ENCODE assay signal across 14 cellular contexts in the genomic region with DNA sequence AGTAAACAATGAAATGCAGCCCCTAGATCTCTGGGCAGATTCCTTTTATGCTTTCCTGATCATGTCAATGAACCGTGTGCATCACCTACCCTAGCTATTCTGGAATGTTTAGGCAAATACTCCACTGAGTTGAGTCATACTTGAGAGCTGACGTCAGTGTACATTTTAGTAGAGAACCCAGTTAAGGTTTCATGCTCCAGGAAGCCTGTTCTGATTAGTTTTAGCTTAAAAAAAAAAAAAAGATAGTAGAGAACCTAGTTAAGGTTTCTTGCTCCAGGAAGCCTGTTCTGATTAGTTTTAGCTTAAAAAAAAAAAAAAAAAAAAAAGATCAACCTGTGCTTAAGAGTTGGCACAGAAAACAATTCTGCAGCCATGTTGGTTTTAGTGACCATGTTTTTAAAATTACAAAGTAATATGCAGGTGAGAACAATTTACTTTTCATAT. TPM values are rescaled to one million over a fixed set of nuclear protein-coding genes. Genes with fewer than 3 reads are reported as not detected.
DNase-seq lines count a peak whose midpoint lies in the region; ATAC-seq, FAIRE-seq and TF ChIP-seq lines count a peak whose summit lies in the region.
"Had no signal": no experiment of that assay in that cellular context is flagged by ENCODE, and none has a peak within 500 bp of the region (broad histone marks: within the 10 kb centered on the region; RNA-seq: fewer than 3 reads in every experiment).

No MANE protein-coding gene starts in this region.

- H3K4me1 ChIP-seq in HCT116 (ENCODE audit: control insufficient read depth in 1 of 2, insufficient read depth in 2 of 2, low read length in 2 of 2) (peaks cover 3 to 17% of the 10 kb centered on the region in 2 experiments; a peak in 3 of 4 replicates), adipocyte (ENCODE audit: control insufficient read depth, insufficient read depth, low read length) (peaks cover 18% of the 10 kb centered on the region), tibial nerve (peaks cover 0 to 10% (median 3%) of the 10 kb centered on the region in 4 donors)

- H3K4me3 ChIP-seq in HCT116 (replicated peaks in 1 of 2; ENCODE audit: low read depth in 1 of 2, low read length in 2 of 2) (no peak overlapping the region), adipocyte (ENCODE audit: low read length) (no peak overlapping the region), tibial nerve (no peak overlapping the region)
- H3K4me3 ChIP-seq: esophagus muscularis mucosa had no signal

- no peaks in the 10 kb centered on the region for H3K9me2 ChIP-seq in HCT116 (ENCODE audit: insufficient read depth)

- peaks cover 8% of the 10 kb centered on the region for H3K79me2 ChIP-seq in HCT116 (ENCODE audit: insufficient read depth, low read length)

- H3K27ac ChIP-seq in HCT116 (ENCODE audit: low read depth, low read length) (no peak overlapping the region), tibial nerve (no peak overlapping the region)
- H3K27ac ChIP-seq: esophagus muscularis mucosa had no signal

- intact Hi-C loops in HCT116 (cut with micrococcal nuclease): no loop called here

- H2AFZ ChIP-seq in HCT116 (ENCODE audit: low read depth, low read length, poor library complexity, severe bottlenecking): peak overlapping the region; percentile 80

- no TSS peak for BruUV-seq in HCT116 (replicated peaks; lab: Mats Ljungman, UMichigan)

- WGBS in tibial nerve, 2 donors: 57 to 60% methylated on average over 2 of the region's 2 CpGs

- no peak for TF ChIP-seq EP300 in tibial nerve (IDR thresholded peaks at IDR 0.05)

- ATAC-seq in HCT116 (no peak), GM21723 (IDR thresholded peaks at IDR 0.05; ENCODE audit: unreplicated experiment) (no peak)

- TF ChIP-seq CTCF in HCT116 (IDR thresholded peaks at IDR 0.05 in 2 of 3, conservative IDR thresholded peaks at IDR 0.05 in 1 of 3; ENCODE audit: borderline replicate concordance in 1 of 3, insufficient read depth in 1 of 3, low read depth in 2 of 3, low read length in 2 of 3): no peak
- TF ChIP-seq CTCF in tibial nerve (IDR thresholded peaks at IDR 0.05): no peak

- no peaks in the 10 kb centered on the region for H3K36me3 ChIP-seq in HCT116 (ENCODE audit: control insufficient read depth in 1 of 2, insufficient read depth in 2 of 2, low read length in 2 of 2)
- H3K36me3 ChIP-seq in adipocyte (ENCODE audit: control insufficient read depth, insufficient read depth, low read length, severe bottlenecking): no peaks in the 10 kb centered on the region
- no peaks in the 10 kb centered on the region for H3K36me3 ChIP-seq in tibial nerve
- H3K36me3 ChIP-seq: esophagus muscularis mucosa had no signal

- RAD21 ChIA-PET in HCT116 (lab: Charles Lee; ENCODE audit: low non-redundant PET in 1 of 2, low total read pairs in 2 of 2, uncharacterized antibody in 2 of 2, unreplicated experiment in 2 of 2): no interaction called here

- POLR2A ChIA-PET in HCT116 (lab: Charles Lee): interaction anchor here (1.4 kb wide), 1 partner anchor 12 kb away, joined by 4 read pairs; no protein-coding TSS in a partner anchor

- FAIRE-seq in islet of Langerhans (lab: Jason Lieb, UNC): peak; percentile 70

- TF ChIP-seq POLR2A in HCT116 (IDR thresholded peaks at IDR 0.05; ENCODE audit: borderline replicate concordance, extremely low read depth, insufficient read depth, insufficient read length): no peak
- TF ChIP-seq POLR2A in tibial nerve (IDR thresholded peaks at IDR 0.05): no peak

- H3K9me3 ChIP-seq in HCT116 (ENCODE audit: control insufficient read depth in 1 of 2, insufficient read depth in 1 of 2, low read depth in 1 of 2, low read length in 2 of 2) (no peaks in the 10 kb centered on the region), adipocyte (ENCODE audit: control insufficient read depth, low read length) (no peaks in the 10 kb centered on the region), tibial nerve (no peaks in the 10 kb centered on the region)
- H3K9me3 ChIP-seq: esophagus muscularis mucosa had no signal

- H3K9ac ChIP-seq in HCT116 (ENCODE audit: low read length) (no peak overlapping the region), adipocyte (ENCODE audit: low read length) (no peak overlapping the region)

- TF ChIP-seq RAD21 in HCT116 (IDR thresholded peaks at IDR 0.05; ENCODE audit: low read depth): no peak

- CTCF ChIA-PET in HCT116 (lab: Charles Lee): no interaction called here

- H3K27me3 ChIP-seq in HCT116 (ENCODE audit: insufficient read depth, low read length) (no peaks in the 10 kb centered on the region), adipocyte (replicated peaks; ENCODE audit: control insufficient read depth, insufficient read depth, low read length) (no peaks in the 10 kb centered on the region), tibial nerve (no peaks in the 10 kb centered on the region)
- H3K27me3 ChIP-seq: esophagus muscularis mucosa had no signal

- peak overlapping the region; percentile 14; the same call in 1 of the 2 replicates for H3K4me2 ChIP-seq in HCT116 (ENCODE audit: low read length)

- H4K20me1 ChIP-seq in HCT116 (ENCODE audit: insufficient read depth): no peaks in the 10 kb centered on the region

- DNase-seq in HCT116 (ENCODE audit: low read depth, low spot score): no peak
- peak; percentile 81 for DNase-seq in adipocyte (ENCODE audit: low read depth)
- DNase-seq in stromal cell of bone marrow (ENCODE audit: low read depth): peak; percentile 58
- DNase-seq in NCI-H2081 (lab: John Stamatoyannopoulos, UW): no peak
- DNase-seq in tibial nerve (ENCODE audit: low spot score in 2 of 2): no peak
- DNase-seq in NCI-H2107 treated with DMSO at 0.1 percent for 48 hours (lab: John Stamatoyannopoulos, UW; ENCODE audit: unreplicated experiment): no peak
- DNase-seq: activated gamma-delta T cell treated with Interleukin-2 at 50 U/mL for 16 hours; NCI-H1105 treated with DMSO at 0.1 percent for 48 hours; nucleus accumbens; stimulated activated CD8-positive, alpha-beta memory T cell treated with anti-CD3 and anti-CD28 coated beads, Interleukin-4, amount 100 ng/mL, for 48 hours; T-helper 2 cell had no signal

TF ChIP-seq in HCT116, 20 proteins besides CTCF, POLR2A, EP300 and RAD21:
- TF ChIP-seq EGR1 (IDR thresholded peaks at IDR 0.05; ENCODE audit: low read depth) (no peak), JUND (IDR thresholded peaks at IDR 0.05) (0 out of 2 replicates have a peak, but pooled peaks have one; percentile 12), CBX3 (IDR thresholded peaks at IDR 0.05; ENCODE audit: low read depth) (no peak), TCF7L2 (IDR thresholded peaks at IDR 0.05; ENCODE audit: borderline replicate concordance, extremely low read depth, insufficient read depth, insufficient read length) (no peak), EZH2phosphoT487 (IDR thresholded peaks at IDR 0.05; ENCODE audit: borderline replicate concordance) (no peak), EZH2 (IDR thresholded peaks at IDR 0.05) (no peak)
- TF ChIP-seq, protein P1, sequence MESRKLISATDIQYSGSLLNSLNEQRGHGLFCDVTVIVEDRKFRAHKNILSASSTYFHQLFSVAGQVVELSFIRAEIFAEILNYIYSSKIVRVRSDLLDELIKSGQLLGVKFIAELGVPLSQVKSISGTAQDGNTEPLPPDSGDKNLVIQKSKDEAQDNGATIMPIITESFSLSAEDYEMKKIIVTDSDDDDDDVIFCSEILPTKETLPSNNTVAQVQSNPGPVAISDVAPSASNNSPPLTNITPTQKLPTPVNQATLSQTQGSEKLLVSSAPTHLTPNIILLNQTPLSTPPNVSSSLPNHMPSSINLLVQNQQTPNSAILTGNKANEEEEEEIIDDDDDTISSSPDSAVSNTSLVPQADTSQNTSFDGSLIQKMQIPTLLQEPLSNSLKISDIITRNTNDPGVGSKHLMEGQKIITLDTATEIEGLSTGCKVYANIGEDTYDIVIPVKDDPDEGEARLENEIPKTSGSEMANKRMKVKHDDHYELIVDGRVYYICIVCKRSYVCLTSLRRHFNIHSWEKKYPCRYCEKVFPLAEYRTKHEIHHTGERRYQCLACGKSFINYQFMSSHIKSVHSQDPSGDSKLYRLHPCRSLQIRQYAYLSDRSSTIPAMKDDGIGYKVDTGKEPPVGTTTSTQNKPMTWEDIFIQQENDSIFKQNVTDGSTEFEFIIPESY (IDR thresholded peaks at IDR 0.05; ENCODE audit: extremely low read depth, insufficient replicate concordance, low read length): no peak
- TF ChIP-seq, protein P2, sequence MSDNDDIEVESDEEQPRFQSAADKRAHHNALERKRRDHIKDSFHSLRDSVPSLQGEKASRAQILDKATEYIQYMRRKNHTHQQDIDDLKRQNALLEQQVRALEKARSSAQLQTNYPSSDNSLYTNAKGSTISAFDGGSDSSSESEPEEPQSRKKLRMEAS (IDR thresholded peaks at IDR 0.05): no peak
- TF ChIP-seq, protein P3, sequence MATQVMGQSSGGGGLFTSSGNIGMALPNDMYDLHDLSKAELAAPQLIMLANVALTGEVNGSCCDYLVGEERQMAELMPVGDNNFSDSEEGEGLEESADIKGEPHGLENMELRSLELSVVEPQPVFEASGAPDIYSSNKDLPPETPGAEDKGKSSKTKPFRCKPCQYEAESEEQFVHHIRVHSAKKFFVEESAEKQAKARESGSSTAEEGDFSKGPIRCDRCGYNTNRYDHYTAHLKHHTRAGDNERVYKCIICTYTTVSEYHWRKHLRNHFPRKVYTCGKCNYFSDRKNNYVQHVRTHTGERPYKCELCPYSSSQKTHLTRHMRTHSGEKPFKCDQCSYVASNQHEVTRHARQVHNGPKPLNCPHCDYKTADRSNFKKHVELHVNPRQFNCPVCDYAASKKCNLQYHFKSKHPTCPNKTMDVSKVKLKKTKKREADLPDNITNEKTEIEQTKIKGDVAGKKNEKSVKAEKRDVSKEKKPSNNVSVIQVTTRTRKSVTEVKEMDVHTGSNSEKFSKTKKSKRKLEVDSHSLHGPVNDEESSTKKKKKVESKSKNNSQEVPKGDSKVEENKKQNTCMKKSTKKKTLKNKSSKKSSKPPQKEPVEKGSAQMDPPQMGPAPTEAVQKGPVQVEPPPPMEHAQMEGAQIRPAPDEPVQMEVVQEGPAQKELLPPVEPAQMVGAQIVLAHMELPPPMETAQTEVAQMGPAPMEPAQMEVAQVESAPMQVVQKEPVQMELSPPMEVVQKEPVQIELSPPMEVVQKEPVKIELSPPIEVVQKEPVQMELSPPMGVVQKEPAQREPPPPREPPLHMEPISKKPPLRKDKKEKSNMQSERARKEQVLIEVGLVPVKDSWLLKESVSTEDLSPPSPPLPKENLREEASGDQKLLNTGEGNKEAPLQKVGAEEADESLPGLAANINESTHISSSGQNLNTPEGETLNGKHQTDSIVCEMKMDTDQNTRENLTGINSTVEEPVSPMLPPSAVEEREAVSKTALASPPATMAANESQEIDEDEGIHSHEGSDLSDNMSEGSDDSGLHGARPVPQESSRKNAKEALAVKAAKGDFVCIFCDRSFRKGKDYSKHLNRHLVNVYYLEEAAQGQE (IDR thresholded peaks at IDR 0.05; ENCODE audit: low read depth): no peak

RNA-seq across cellular contexts. Expression of a gene that starts 3.7 kb away (rescaled TPM):
- total RNA-seq in HCT116 (2021; ENCODE audit: unreplicated experiment): 26.8 TPM
- polyA plus RNA-seq in HCT116 (2012): 19.9 and 21.1 TPM in 2 replicates
- total RNA-seq in tibial nerve: 10 to 100 TPM in 3 of 4 donors, 1 to 10 TPM in 1; 6.7 to 16.4 (median 14.2) TPM

Comparison
In these comparisons a context has a peak if more than half of its experiments do, and no peak if none do; other contexts are left out.
1. DNase-seq: peak in adipocyte (single experiment) and stromal cell of bone marrow (single experiment); none in HCT116 (single experiment), NCI-H2081 (0 of 2), tibial nerve (0 of 2) and NCI-H2107 treated with DMSO at 0.1 percent for 48 hours (single experiment).